8 cellular contexts compared by ENCODE assay signal in the genomic region with DNA sequence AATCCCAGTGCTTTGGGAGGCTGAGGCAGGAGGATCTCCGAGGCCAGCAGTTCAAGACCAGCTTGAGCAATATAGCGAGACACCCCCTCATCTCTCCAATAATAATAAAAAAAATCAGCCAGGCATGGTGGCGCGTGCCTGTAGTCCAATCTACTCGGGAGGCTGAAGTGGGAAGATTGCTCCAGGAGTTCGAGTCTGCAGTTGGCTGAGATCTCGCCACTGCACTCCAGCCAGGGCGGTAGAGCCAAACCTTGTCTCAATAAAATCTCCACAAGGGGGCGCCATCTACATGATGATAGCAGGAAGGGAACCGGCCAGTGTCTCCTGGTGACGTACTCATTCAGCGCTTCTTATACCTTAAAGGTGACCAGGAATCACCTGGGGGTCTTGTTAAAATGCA. TPM values are rescaled to one million over a fixed set of nuclear protein-coding genes. Genes with fewer than 3 reads are reported as not detected.
DNase-seq lines count a peak whose midpoint lies in the region; ATAC-seq, FAIRE-seq and TF ChIP-seq lines count a peak whose summit lies in the region.

No MANE protein-coding gene starts in this region.

- ATAC-seq in GM21423 (IDR thresholded peaks at IDR 0.05; ENCODE audit: unreplicated experiment) (no peak), GM19452 (IDR thresholded peaks at IDR 0.05; ENCODE audit: unreplicated experiment) (no peak)

- intact Hi-C loops in cardiac septum (cut with DNase I) = loop anchor here (5.0 to 10.0 kb wide), 2 partner anchors 96 to 129 kb away; no protein-coding TSS in a partner anchor

- TF ChIP-seq POLR2A in GM12891 (IDR thresholded peaks at IDR 0.05; ENCODE audit: low read depth, low read length) = no peak

- DNase-seq in GM12891 (ENCODE audit: insufficient read length, low spot score) (peak; percentile 55), NCI-H146 (lab: John Stamatoyannopoulos, UW) (peak; percentile 90), T follicular helper cell (ENCODE audit: low read depth) (peak; percentile 68), cardiac septum (ENCODE audit: low spot score) (peak; percentile 81), putamen (ENCODE audit: low spot score) (peak; percentile 55)
- DNase-seq in activated naive CD8-positive, alpha-beta T cell treated with anti-CD3 and anti-CD28 coated beads, Interleukin-2, amount 50 U/mL, for 16 hours (ENCODE audit: low read depth, low spot score) = peak; percentile 72

- FAIRE-seq in GM12891 (lab: Jason Lieb, UNC) = peak; percentile 90

TF ChIP-seq in GM12891, 5 proteins besides CTCF, POLR2A, EP300 and RAD21:
- TF ChIP-seq TAF1 (IDR thresholded peaks at IDR 0.05; ENCODE audit: low read depth, low read length) (no peak), PAX5 (IDR thresholded peaks at IDR 0.05; ENCODE audit: insufficient read depth, low read length, severe bottlenecking) (no peak), POLR2AphosphoS5 (IDR thresholded peaks at IDR 0.05; ENCODE audit: low read depth, low read length) (no peak), SPI1 (IDR thresholded peaks at IDR 0.05; ENCODE audit: low read depth, low read length) (no peak), POU2F2 (IDR thresholded peaks at IDR 0.05; ENCODE audit: low read depth, low read length) (no peak)

RNA-seq across cellular contexts. Expression of a gene that starts 13.6 kb away (rescaled TPM):
- polyA plus RNA-seq in GM12891 (2012; ENCODE audit: low read depth, missing spikeins) = 0.08 TPM
- 12.9 TPM for total RNA-seq in cardiac septum

RNA-seq across cellular contexts. Expression of a gene that starts 21.4 kb away (rescaled TPM):
- polyA plus RNA-seq in GM12891 (2012; ENCODE audit: low read depth, missing spikeins) = 2.5 TPM
- 18.0 TPM for total RNA-seq in cardiac septum

RNA-seq across cellular contexts. Expression of a gene that starts 35.9 kb away (rescaled TPM):
- not detected for polyA plus RNA-seq in GM12891 (2012; ENCODE audit: low read depth, missing spikeins)
- total RNA-seq in cardiac septum = 0.81 TPM

RNA-seq across cellular contexts. Expression of a gene that starts 39.7 kb away (rescaled TPM):
- polyA plus RNA-seq in GM12891 (2012; ENCODE audit: low read depth, missing spikeins) = 10.3 TPM
- 23.1 TPM for total RNA-seq in cardiac septum

RNA-seq across cellular contexts. Expression of a gene that starts 53.1 kb away (rescaled TPM):
- 8.2 TPM for polyA plus RNA-seq in GM12891 (2012; ENCODE audit: low read depth, missing spikeins)
- total RNA-seq in cardiac septum = 8.5 TPM
